ENCODE assay signal across 23 cellular contexts in the genomic region with DNA sequence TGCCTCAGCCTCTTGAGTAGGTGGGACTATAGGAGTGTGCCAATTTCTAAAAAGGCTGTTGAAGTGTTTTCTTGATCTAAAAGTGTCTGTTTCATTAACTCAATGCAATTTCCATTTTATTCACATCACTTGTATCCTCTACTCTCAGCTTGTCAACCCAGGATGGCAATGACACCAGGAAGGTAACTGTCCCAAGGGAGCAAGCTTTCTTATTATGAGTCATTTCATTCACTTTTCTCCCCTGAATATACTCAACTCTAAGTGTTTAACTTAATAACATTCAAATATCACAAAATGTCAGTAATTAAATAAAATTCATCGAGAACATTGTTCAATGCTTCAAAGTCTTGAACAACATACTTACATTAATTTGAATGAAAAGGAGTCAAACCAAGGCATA. TPM values are rescaled to one million over a fixed set of nuclear protein-coding genes. Genes with fewer than 3 reads are reported as not detected.
A peak's percentile ranks its signal among the peaks of the same experiment; 100 is the strongest.
DNase-seq lines count a peak whose midpoint lies in the region; ATAC-seq, FAIRE-seq and TF ChIP-seq lines count a peak whose summit lies in the region.
"Had no signal": no experiment of that assay in that cellular context is flagged by ENCODE, and none has a peak within 500 bp of the region (broad histone marks: within the 10 kb centered on the region; RNA-seq: fewer than 3 reads in every experiment).

No MANE protein-coding gene starts in this region.

- H4K20me1 ChIP-seq in GM12878 (ENCODE audit: control insufficient read depth, insufficient read depth) = no peaks in the 10 kb centered on the region

- 100% methylated on average over 1 of the region's 1 CpG for WGBS in GM12878 (ENCODE audit: insufficient coverage, insufficient replicate concordance, low lambda C conversion rate, missing lambda C conversion rate)

- no peak overlapping the region for H3K4me2 ChIP-seq in GM12878 (ENCODE audit: control insufficient read depth, insufficient read depth)

- no peaks in the 10 kb centered on the region for H3K27me3 ChIP-seq in GM12878 (replicated peaks in 1 of 2; ENCODE audit: control insufficient read depth in 2 of 2, insufficient read depth in 2 of 2, low read length in 1 of 2)
- H3K27me3 ChIP-seq: MG63, Peyer's patch had no signal

- no peak overlapping the region for H3K9ac ChIP-seq in GM12878 (ENCODE audit: control insufficient read depth, insufficient read depth, low read length)

- no peaks in the 10 kb centered on the region for H3K9me3 ChIP-seq in GM12878 (replicated peaks; ENCODE audit: control insufficient read depth, insufficient read depth, low read length)
- H3K9me3 ChIP-seq: MG63, Peyer's patch had no signal

- H3K4me1 ChIP-seq in GM12878 (ENCODE audit: control insufficient read depth, insufficient read depth, low read length) = peaks cover 3% of the 10 kb centered on the region; the same call in 1 of the 2 replicates
- H3K4me1 ChIP-seq: Peyer's patch had no signal

- no TSS peak for BruUV-seq in GM12878 (replicated peaks; lab: Mats Ljungman, UMichigan)

- no peak overlapping the region for H3K27ac Mint-ChIP-seq in immature natural killer cell

- FAIRE-seq in GM12878 (lab: Jason Lieb, UNC) = no peak
- FAIRE-seq: D721Med, H1 had no signal

- H3K4me3 Mint-ChIP-seq in immature natural killer cell = no peak overlapping the region

- POLR2A ChIA-PET in GM12878 (lab: Charles Lee) = interaction anchor here (1.2 kb wide), 1 partner anchor 24 kb away, joined by 4 read pairs; no protein-coding TSS in a partner anchor

- SMC1A ChIA-PET in GM12878 (lab: Charles Lee; ENCODE audit: uncharacterized antibody, unreplicated experiment) = interaction anchor here (1.0 to 3.7 kb wide), 7 partner anchors 11 to 78 kb away, joined by 3 to 19 read pairs (median 4); no protein-coding TSS in a partner anchor

- TF ChIP-seq POLR2A in GM12878 (IDR thresholded peaks at IDR 0.05; ENCODE audit: low read depth, low read length) = no peak

- no peaks in the 10 kb centered on the region for H3K9me3 Mint-ChIP-seq in immature natural killer cell

- H2AFZ ChIP-seq in GM12878 (ENCODE audit: control insufficient read depth, low read depth, low read length) = no peak overlapping the region

- RAD21 ChIA-PET in GM12878 (lab: Charles Lee; ENCODE audit: unreplicated experiment) = no interaction called here

- in situ Hi-C loops in GM12878 (cut with MboI) = no loop called here
- in situ Hi-C loops in ACHN (cut with HindIII; ENCODE audit: low pct_ligation_motif_present, low pct_unique_long_range_greater_than_20kb, low sequenced_read_pairs) = no loop called here

- ATAC-seq in GM21423 (IDR thresholded peaks at IDR 0.05; ENCODE audit: unreplicated experiment) = peak; percentile 39
- ATAC-seq in HG03354 (IDR thresholded peaks at IDR 0.05; ENCODE audit: poor library complexity, severe bottlenecking, unreplicated experiment) = peak; percentile 44
- ATAC-seq in GM12878 = peak; percentile 60
- ATAC-seq in GM18861 (IDR thresholded peaks at IDR 0.05; ENCODE audit: unreplicated experiment) = no peak

- no peak for TF ChIP-seq EP300 in GM12878 (IDR thresholded peaks at IDR 0.05; ENCODE audit: borderline replicate concordance in 1 of 2, control insufficient read depth in 1 of 2, low read depth in 2 of 2, low read length in 2 of 2)

- CTCF ChIA-PET in GM12878 (lab: Yijun Ruan, JAX) = interaction anchor here (0.6 to 2.0 kb wide), 3 partner anchors 23 to 78 kb away, joined by 4 to 6 read pairs (median 6); a partner anchor contains a TSS

- H3K27me3 Mint-ChIP-seq in immature natural killer cell (ENCODE audit: low read depth in 3 of 3) = peaks cover 0 to 12% (median 0%) of the 10 kb centered on the region in 3 donors

- no peak for TF ChIP-seq CTCF in GM12865 (IDR thresholded peaks at IDR 0.05; ENCODE audit: insufficient read depth, low read depth, low read length, missing control alignments)
- TF ChIP-seq CTCF in GM12878 (IDR thresholded peaks at IDR 0.05 in 2 of 3, conservative IDR thresholded peaks at IDR 0.05 in 1 of 3; ENCODE audit: control insufficient read depth in 2 of 3, extremely low read depth in 1 of 3, insufficient read depth in 1 of 3, low read depth in 3 of 3, low read length in 3 of 3) = no peak

- no peaks in the 10 kb centered on the region for H3K79me2 ChIP-seq in GM12878 (ENCODE audit: control insufficient read depth, insufficient read depth, low read length)

- no peaks in the 10 kb centered on the region for H3K36me3 ChIP-seq in GM12878 (ENCODE audit: control insufficient read depth in 2 of 2, insufficient read depth in 2 of 2, low read length in 1 of 2)
- H3K36me3 ChIP-seq: MG63, Peyer's patch had no signal

- intact Hi-C loops in GM12878 (cut with micrococcal nuclease; ENCODE audit: unreplicated experiment) = no loop called here

- TF ChIP-seq RAD21 in GM12878 (IDR thresholded peaks at IDR 0.05; ENCODE audit: insufficient read depth, low read depth, low read length) = no peak

- no peak overlapping the region for H3K4me3 ChIP-seq in GM12865 (ENCODE audit: low read depth, low read length)
- no peak overlapping the region for H3K4me3 ChIP-seq in GM12878
- H3K4me3 ChIP-seq: MG63, Peyer's patch had no signal

- H3K4me1 Mint-ChIP-seq in immature natural killer cell = no peaks in the 10 kb centered on the region

- peaks cover 0 to 3% (median 0%) of the 10 kb centered on the region in 3 donors for H3K36me3 Mint-ChIP-seq in immature natural killer cell

- H3K27ac ChIP-seq in GM12878 (ENCODE audit: control insufficient read depth, insufficient read depth) = no peak overlapping the region
- H3K27ac ChIP-seq: Peyer's patch had no signal

- peak; percentile 29 for DNase-seq in GM12865 (ENCODE audit: low read depth)
- DNase-seq in GM12878 (ENCODE audit: low read depth, low spot score) = no peak
- no peak for DNase-seq in ACHN
- DNase-seq in immature natural killer cell = no peak
- DNase-seq: 8988T, HCEC 1CT, KG1, MG63, NCI-H1048, NCI-H1417, NCI-H1694 treated with DMSO at 0.1 percent for 48 hours, NCI-H2081, NCI-H2171, NCI-H226, NCI-H510A, NCI-H69, Peyer's patch, SHP77 treated with DMSO at 0.1 percent for 48 hours had no signal

TF ChIP-seq in GM12878, 131 proteins besides CTCF, POLR2A, EP300 and RAD21 (continues in another document):
- TF ChIP-seq, protein P1, sequence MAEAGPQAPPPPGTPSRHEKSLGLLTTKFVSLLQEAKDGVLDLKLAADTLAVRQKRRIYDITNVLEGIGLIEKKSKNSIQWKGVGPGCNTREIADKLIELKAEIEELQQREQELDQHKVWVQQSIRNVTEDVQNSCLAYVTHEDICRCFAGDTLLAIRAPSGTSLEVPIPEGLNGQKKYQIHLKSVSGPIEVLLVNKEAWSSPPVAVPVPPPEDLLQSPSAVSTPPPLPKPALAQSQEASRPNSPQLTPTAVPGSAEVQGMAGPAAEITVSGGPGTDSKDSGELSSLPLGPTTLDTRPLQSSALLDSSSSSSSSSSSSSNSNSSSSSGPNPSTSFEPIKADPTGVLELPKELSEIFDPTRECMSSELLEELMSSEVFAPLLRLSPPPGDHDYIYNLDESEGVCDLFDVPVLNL (IDR thresholded peaks at IDR 0.05; ENCODE audit: low read depth, low read length) = no peak
- TF ChIP-seq CEBPB (IDR thresholded peaks at IDR 0.05; ENCODE audit: borderline replicate concordance in 1 of 2, low read depth in 2 of 2, low read length in 2 of 2) = no peak
- TF ChIP-seq, protein P2, sequence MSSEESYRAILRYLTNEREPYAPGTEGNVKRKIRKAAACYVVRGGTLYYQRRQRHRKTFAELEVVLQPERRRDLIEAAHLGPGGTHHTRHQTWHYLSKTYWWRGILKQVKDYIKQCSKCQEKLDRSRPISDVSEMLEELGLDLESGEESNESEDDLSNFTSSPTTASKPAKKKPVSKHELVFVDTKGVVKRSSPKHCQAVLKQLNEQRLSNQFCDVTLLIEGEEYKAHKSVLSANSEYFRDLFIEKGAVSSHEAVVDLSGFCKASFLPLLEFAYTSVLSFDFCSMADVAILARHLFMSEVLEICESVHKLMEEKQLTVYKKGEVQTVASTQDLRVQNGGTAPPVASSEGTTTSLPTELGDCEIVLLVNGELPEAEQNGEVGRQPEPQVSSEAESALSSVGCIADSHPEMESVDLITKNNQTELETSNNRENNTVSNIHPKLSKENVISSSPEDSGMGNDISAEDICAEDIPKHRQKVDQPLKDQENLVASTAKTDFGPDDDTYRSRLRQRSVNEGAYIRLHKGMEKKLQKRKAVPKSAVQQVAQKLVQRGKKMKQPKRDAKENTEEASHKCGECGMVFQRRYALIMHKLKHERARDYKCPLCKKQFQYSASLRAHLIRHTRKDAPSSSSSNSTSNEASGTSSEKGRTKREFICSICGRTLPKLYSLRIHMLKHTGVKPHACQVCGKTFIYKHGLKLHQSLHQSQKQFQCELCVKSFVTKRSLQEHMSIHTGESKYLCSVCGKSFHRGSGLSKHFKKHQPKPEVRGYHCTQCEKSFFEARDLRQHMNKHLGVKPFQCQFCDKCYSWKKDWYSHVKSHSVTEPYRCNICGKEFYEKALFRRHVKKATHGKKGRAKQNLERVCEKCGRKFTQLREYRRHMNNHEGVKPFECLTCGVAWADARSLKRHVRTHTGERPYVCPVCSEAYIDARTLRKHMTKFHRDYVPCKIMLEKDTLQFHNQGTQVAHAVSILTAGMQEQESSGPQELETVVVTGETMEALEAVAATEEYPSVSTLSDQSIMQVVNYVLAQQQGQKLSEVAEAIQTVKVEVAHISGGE (CRISPR knock-in tag; IDR thresholded peaks at IDR 0.05) = no peak
- TF ChIP-seq IKZF2 (IDR thresholded peaks at IDR 0.05) = peak in 1 of 2 experiments; percentile 19; a peak in 1 of 4 replicates
- no peak for TF ChIP-seq TCF7 (IDR thresholded peaks at IDR 0.05; ENCODE audit: borderline replicate concordance)
- TF ChIP-seq JUNB (IDR thresholded peaks at IDR 0.05) = peak; percentile 68
- no peak for TF ChIP-seq SUZ12 (IDR thresholded peaks at IDR 0.05; ENCODE audit: unreplicated experiment)

RNA-seq across cellular contexts. Expression of a gene that starts 22.9 kb away (rescaled TPM):
- 32.5 and 37.0 TPM in 2 replicates for total RNA-seq in GM12878 (2013; cell fraction: nucleolus; rRNA removed)
- total RNA-seq in GM12878 (2014; rRNA removed) (11.2 and 11.9 TPM in 2 replicates), GM12878 (2014; rRNA removed; fragmentation: Illumina TruSeq; extraction: Trizol) (7.1 and 7.3 TPM in 2 replicates), GM12878 (2021) (12.4 and 13.0 TPM in 2 replicates)
- 3.1 TPM for polyA plus RNA-seq in GM12878 (2011; ENCODE audit: low read depth)
- polyA plus RNA-seq in GM12878 (2011; rRNA removed) (14.1 and 18.3 TPM in 2 replicates), GM12878 (2014; fragmentation: Illumina TruSeq; extraction: Trizol) (6.9 and 7.1 TPM in 2 replicates), GM12878 (2014; fragmentation: Nextera tagmentation; extraction: Ambion mirVana) (1 to 10 TPM; 1.8 to 2.2 TPM), GM12878 (2014; rRNA removed) (9.5 and 11.6 TPM in 2 replicates), GM12878 (2016; fragmentation: Nextera tagmentation; extraction: Ambion mirVana) (1 to 10 TPM; 6.0 to 7.5 TPM), immature natural killer cell (10 to 100 TPM; 17.8 to 47.4 (median 27.2) TPM)
- polyA plus RNA-seq in GM12878 (2011; cell fraction: cytosol; rRNA removed) = 19.1 and 25.6 TPM in 2 replicates
- 71.3 and 78.7 TPM in 2 replicates for polyA plus RNA-seq in GM12878 (2011; cell fraction: nucleus; rRNA removed)
- 3.7 and 5.5 TPM in 2 replicates for polyA plus RNA-seq in GM12878 (2012)
- polyA minus RNA-seq in GM12878 (2011; rRNA and poly(A)+ RNA removed) = 23.6 and 29.8 TPM in 2 replicates
- polyA minus RNA-seq in GM12878 (2011; cell fraction: cytosol; rRNA and poly(A)+ RNA removed) = 10.5 and 13.4 TPM in 2 replicates
- 25.0 and 43.4 TPM in 2 replicates for polyA minus RNA-seq in GM12878 (2011; cell fraction: nucleus; rRNA and poly(A)+ RNA removed)
